ENCODE assay signal across 10 cellular contexts in genomic region chr16:81214745-81215166, GRCh38. TPM values are rescaled to one million over a fixed set of nuclear protein-coding genes. Genes with fewer than 3 reads are reported as not detected.
DNase-seq lines count a peak whose midpoint lies in the region; ATAC-seq, FAIRE-seq and TF ChIP-seq lines count a peak whose summit lies in the region.
"Had no signal": no experiment of that assay in that cellular context is flagged by ENCODE, and none has a peak within 500 bp of the region (broad histone marks: within the 10 kb centered on the region; RNA-seq: fewer than 3 reads in every experiment).

No MANE protein-coding gene starts in this region.

- H3K9me3 ChIP-seq in breast epithelium = no peaks in the 10 kb centered on the region
- H3K9me3 ChIP-seq in Peyer's patch = no peaks in the 10 kb centered on the region
- H3K9me3 ChIP-seq in transverse colon = no peaks in the 10 kb centered on the region

- H3K27me3 ChIP-seq in breast epithelium = no peaks in the 10 kb centered on the region
- H3K27me3 ChIP-seq in Peyer's patch = no peaks in the 10 kb centered on the region
- H3K27me3 ChIP-seq in transverse colon = peaks cover 4% of the 10 kb centered on the region

- H3K4me3 ChIP-seq in breast epithelium = no peak overlapping the region
- no peak overlapping the region for H3K4me3 ChIP-seq in Peyer's patch
- no peak overlapping the region for H3K4me3 ChIP-seq in fibroblast of the aortic adventitia (ENCODE audit: low read depth, low read length)
- H3K4me3 ChIP-seq in transverse colon = no peak overlapping the region

- H3K4me1 ChIP-seq in breast epithelium (no peaks in the 10 kb centered on the region), Peyer's patch (no peaks in the 10 kb centered on the region), transverse colon (no peaks in the 10 kb centered on the region)

- in situ Hi-C loops in T47D (cut with HindIII; ENCODE audit: low pct_unique_long_range_greater_than_20kb, low sequenced_read_pairs) = no loop called here
- in situ Hi-C loops in transverse colon (cut with MboI; ENCODE audit: low pct_ligation_motif_present in 1 of 4, low pct_unique_long_range_greater_than_20kb in 1 of 4, low sequenced_read_pairs in 3 of 4) = loop anchor here in 1 of 4 donors (25.0 kb wide), 1 partner anchor 523 kb away; no protein-coding TSS in a partner anchor

- no peak for ATAC-seq in HG02798 (IDR thresholded peaks at IDR 0.05; ENCODE audit: poor library complexity, unreplicated experiment)

- FAIRE-seq in RCC 7860 (lab: Jason Lieb, UNC) = no peak

- TF ChIP-seq EP300 in transverse colon (IDR thresholded peaks at IDR 0.05; ENCODE audit: low read depth) = no peak

- H3K27ac ChIP-seq in breast epithelium = no peak overlapping the region
- H3K27ac ChIP-seq in Peyer's patch = no peak overlapping the region
- no peak overlapping the region for H3K27ac ChIP-seq in transverse colon

- DNase-seq in T47D (ENCODE audit: low read depth in 1 of 2, low spot score in 1 of 2) = peak; percentile 62 to 65
- no peak for DNase-seq in breast epithelium (ENCODE audit: low spot score in 2 of 2)
- peak in 2 of 3 donors; percentile 68 to 71 for DNase-seq in Peyer's patch
- DNase-seq in fibroblast of the aortic adventitia (ENCODE audit: low read depth) = peak; percentile 15
- peak; percentile 15 for DNase-seq in transverse colon
- DNase-seq in activated T-cell treated with anti-CD3 and anti-CD28 coated beads, Interleukin-2, amount 50 U/mL, for 48 hours = no peak
- DNase-seq in RCC 7860 (ENCODE audit: low spot score) = no peak
- DNase-seq: NCI-H748 treated with DMSO at 0.1 percent for 48 hours had no signal

- TF ChIP-seq CTCF in breast epithelium (IDR thresholded peaks at IDR 0.05) (no peak), Peyer's patch (IDR thresholded peaks at IDR 0.05) (peak in 4 of 6 experiments; percentile 18 to 49 (median 42)), fibroblast of the aortic adventitia (IDR thresholded peaks at IDR 0.05; ENCODE audit: insufficient read depth, low read length) (peak; percentile 50), transverse colon (IDR thresholded peaks at IDR 0.05) (peak in 4 of 5 experiments; percentile 6 to 37 (median 23))

- 53% methylated on average over 12 of the region's 15 CpGs; no CpG with 5 or more reads in 1 of the 2 donors for WGBS in transverse colon (ENCODE audit: low coverage in 1 of 2), 2 donors

- H3K36me3 ChIP-seq in breast epithelium (no peaks in the 10 kb centered on the region), Peyer's patch (no peaks in the 10 kb centered on the region), transverse colon (no peaks in the 10 kb centered on the region)

- intact Hi-C loops in breast epithelium (cut with DNase I; ENCODE audit: low total_unique reads) (no loop called here), transverse colon (cut with DNase I; ENCODE audit: low total_unique reads) (no loop called here)

- TF ChIP-seq POLR2A in breast epithelium (IDR thresholded peaks at IDR 0.05) (no peak), Peyer's patch (IDR thresholded peaks at IDR 0.05) (no peak), transverse colon (IDR thresholded peaks at IDR 0.05) (no peak)

RNA-seq across cellular contexts. Expression of gene BCO1, which starts 23.7 kb away (rescaled TPM):
- under 1 TPM in 1 of 3 donors, not detected in 2; 0.29 TPM for total RNA-seq in breast epithelium
- 10 to 100 TPM in 2 of 4 donors, 1 to 10 TPM in 2; 7.9 to 16.0 (median 12.3) TPM for total RNA-seq in Peyer's patch
- total RNA-seq in fibroblast of the aortic adventitia (ENCODE audit: low replicate concordance) = not detected in 2 replicates
- 10 to 100 TPM in 1 of 4 donors, 1 to 10 TPM in 3; 1.6 to 18.3 (median 4.0) TPM for total RNA-seq in transverse colon
- total RNA-seq: myocyte had no signal

Comparison
In these comparisons a context has a peak if more than half of its experiments do, and no peak if none do; other contexts are left out.
1. DNase-seq: peak in T47D (2 of 2), Peyer's patch (2 of 3), fibroblast of the aortic adventitia (single experiment) and transverse colon (single experiment); none in breast epithelium (0 of 2), activated T-cell treated with anti-CD3 and anti-CD28 coated beads, Interleukin-2, amount 50 U/mL, for 48 hours (0 of 2) and RCC 7860 (single experiment).
2. CTCF ChIP-seq: peak in Peyer's patch (4 of 6), fibroblast of the aortic adventitia (single experiment) and transverse colon (4 of 5); none in breast epithelium (0 of 3).